8 cellular contexts compared by ENCODE assay signal in the genomic region with DNA sequence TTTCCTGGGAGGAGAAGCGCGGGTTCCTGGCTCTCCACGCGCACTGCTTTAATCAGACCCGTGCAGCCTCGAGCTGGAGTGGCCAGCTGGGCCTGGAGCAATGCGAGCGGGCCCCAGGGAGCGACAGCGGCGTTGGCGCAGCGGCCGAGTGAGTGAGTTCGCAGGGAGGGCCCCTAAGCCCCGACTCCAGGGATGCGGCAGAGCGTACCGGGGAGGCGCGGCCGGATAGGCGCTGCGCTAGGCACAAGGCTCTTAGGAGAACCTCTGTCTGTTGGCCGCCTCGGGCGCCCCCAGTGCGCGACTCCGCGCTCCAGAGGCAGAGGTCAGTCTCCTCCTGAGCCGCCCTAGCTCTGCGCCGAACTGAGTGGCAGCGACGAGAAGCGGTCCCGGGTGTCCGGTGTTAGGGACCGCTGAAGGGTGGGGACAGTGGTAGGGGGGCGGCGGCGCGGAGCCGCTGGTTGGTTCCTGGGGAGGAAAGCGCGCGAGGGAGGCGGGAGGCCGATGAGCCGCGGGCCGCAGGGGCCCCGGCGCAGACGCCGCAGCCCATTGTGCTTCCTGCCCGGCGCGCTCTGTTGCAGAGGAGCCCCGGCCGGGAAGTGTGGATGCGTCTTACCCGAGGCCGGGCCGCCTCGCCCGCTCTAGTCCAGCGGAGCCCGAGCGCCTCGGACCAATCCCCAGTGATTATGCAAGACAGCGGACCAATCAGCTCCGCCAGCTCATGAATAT. TPM values are rescaled to one million over a fixed set of nuclear protein-coding genes. Genes with fewer than 3 reads are reported as not detected.
DNase-seq lines count a peak whose midpoint lies in the region; ATAC-seq and TF ChIP-seq lines count a peak whose summit lies in the region.

No MANE protein-coding gene starts in this region.

- CTCF ChIA-PET in Panc1 (lab: Charles Lee), result no interaction called here

- TF ChIP-seq RAD21 in Ishikawa (IDR thresholded peaks at IDR 0.05; ENCODE audit: low read depth), result no peak

- BruUV-seq in Panc1 (replicated peaks; lab: Mats Ljungman, UMichigan), result no TSS peak

- ATAC-seq in GM21825 (IDR thresholded peaks at IDR 0.05; ENCODE audit: unreplicated experiment), result peak; percentile 74
- peak; percentile 96 for ATAC-seq in Panc1
- peak; percentile 94 for ATAC-seq in left ventricle myocardium superior

- in situ Hi-C loops in Panc1 (cut with HindIII; ENCODE audit: low pct_unique_long_range_greater_than_20kb, low sequenced_read_pairs), result no loop called here

- H3K27me3 ChIP-seq in Panc1 (ENCODE audit: control insufficient read depth, insufficient read depth, low read length), result no peaks in the 10 kb centered on the region

- peak; percentile 80 for DNase-seq in activated CD8-positive, alpha-beta memory T cell treated with anti-CD3 and anti-CD28 coated beads for 24 hours
- no peak for DNase-seq in activated CD8-positive, alpha-beta memory T cell treated with anti-CD3 and anti-CD28 coated beads, Interleukin-2, amount 50 U/mL, for 4 hours
- DNase-seq in Panc1 (ENCODE audit: low read depth, low spot score) (no peak), amygdala (lab: John Stamatoyannopoulos, UW) (peak in 38 of 56 donors; percentile 14 to 80 (median 44)), left ventricle myocardium superior (peak; percentile 78), pons (ENCODE audit: low spot score) (peak; percentile 47)

- intact Hi-C loops in Panc1 (cut with micrococcal nuclease; ENCODE audit: unreplicated experiment), result no loop called here
- intact Hi-C loops in left ventricle myocardium superior (cut with micrococcal nuclease), result no loop called here

- POLR2A ChIA-PET in Panc1 (lab: Charles Lee), result interaction anchor here (0.6 to 1.3 kb wide), 2 partner anchors 162 to 417 kb away, joined by 3 read pairs; partner anchors contain the start of gene HAT1

- peaks cover 3% of the 10 kb centered on the region for H3K4me1 ChIP-seq in Panc1 (ENCODE audit: control insufficient read depth, insufficient read depth, low read length)

- peak overlapping the region; percentile 77 for H3K27ac ChIP-seq in Panc1 (ENCODE audit: low read length)

- H3K36me3 ChIP-seq in Panc1 (ENCODE audit: control insufficient read depth, insufficient read depth, low read length), result no peaks in the 10 kb centered on the region

- no peak; the same call in 1 of the 2 replicates for TF ChIP-seq CTCF in Panc1 (IDR thresholded peaks at IDR 0.05)

- TF ChIP-seq EP300 in Ishikawa (IDR thresholded peaks at IDR 0.05; ENCODE audit: borderline replicate concordance), result no peak

- no peaks in the 10 kb centered on the region for H3K9me3 ChIP-seq in Panc1 (ENCODE audit: control insufficient read depth, insufficient read depth, low read depth, low read length)

- peak overlapping the region; percentile 67 to 73 for H3K4me3 ChIP-seq in Panc1 (ENCODE audit: low read depth in 2 of 2, low read length in 2 of 2)

TF ChIP-seq in Ishikawa, 13 proteins besides CTCF, POLR2A, EP300 and RAD21:
- peak; percentile 55; the same call in 1 of the 2 replicates for TF ChIP-seq ZBTB7A (IDR thresholded peaks at IDR 0.05; ENCODE audit: low read depth)
- peak; percentile 70 for TF ChIP-seq TAF1 (IDR thresholded peaks at IDR 0.05; ENCODE audit: low read depth)
- TF ChIP-seq CEBPB (IDR thresholded peaks at IDR 0.05), result peak; percentile 83
- no peak for TF ChIP-seq TCF12 (IDR thresholded peaks at IDR 0.05; ENCODE audit: low read depth)
- TF ChIP-seq, protein P1, sequence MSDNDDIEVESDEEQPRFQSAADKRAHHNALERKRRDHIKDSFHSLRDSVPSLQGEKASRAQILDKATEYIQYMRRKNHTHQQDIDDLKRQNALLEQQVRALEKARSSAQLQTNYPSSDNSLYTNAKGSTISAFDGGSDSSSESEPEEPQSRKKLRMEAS (IDR thresholded peaks at IDR 0.05), result peak; percentile 80

RNA-seq across cellular contexts. Expression of gene DLX1, which starts 0.4 kb away (rescaled TPM):
- total RNA-seq in Panc1 (2021; ENCODE audit: unreplicated experiment) (3.5 TPM), left ventricle myocardium superior (not detected)
- 2.7 TPM for polyA plus RNA-seq in Panc1 (2012; ENCODE audit: insufficient read length)

RNA-seq across cellular contexts. Expression of gene DLX2, which starts 17.8 kb away (rescaled TPM):
- total RNA-seq in Panc1 (2021; ENCODE audit: unreplicated experiment), result 4.4 TPM
- polyA plus RNA-seq in Panc1 (2012; ENCODE audit: insufficient read length), result 1.7 TPM
- not detected for total RNA-seq in left ventricle myocardium superior

Comparison
In these comparisons a context has a peak if more than half of its experiments do, and no peak if none do; other contexts are left out.
1. DNase-seq: peak in activated CD8-positive, alpha-beta memory T cell treated with anti-CD3 and anti-CD28 coated beads for 24 hours (single experiment), amygdala (38 of 56), left ventricle myocardium superior (single experiment) and pons (single experiment); none in activated CD8-positive, alpha-beta memory T cell treated with anti-CD3 and anti-CD28 coated beads, Interleukin-2, amount 50 U/mL, for 4 hours (single experiment) and Panc1 (single experiment).
2. Peak in every context shown above with its lines, with median percentiles within 50 percentile points of each other: ATAC-seq.